In the genomic region with DNA sequence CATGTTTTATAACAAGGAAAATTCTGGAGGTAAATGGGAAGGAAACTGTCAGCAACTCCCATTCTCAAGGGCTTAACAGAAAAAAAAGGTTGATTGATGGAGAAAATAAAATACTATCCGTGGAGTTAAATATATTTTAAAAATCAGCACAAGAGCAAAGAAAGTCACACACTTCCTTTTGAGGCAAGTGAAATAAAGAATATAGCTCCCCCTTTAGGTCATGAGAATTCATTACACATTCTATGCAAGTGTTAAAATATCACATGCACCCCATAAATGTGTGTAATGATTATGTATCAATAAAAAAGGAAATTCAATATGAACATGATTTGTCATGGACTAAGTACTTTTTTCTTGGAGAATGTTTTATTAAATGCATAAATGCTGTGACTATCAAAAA, we compare ENCODE assay signal across 11 cellular contexts.
DNase-seq lines count a peak whose midpoint lies in the region; ATAC-seq and TF ChIP-seq lines count a peak whose summit lies in the region.
"Had no signal": no experiment of that assay in that cellular context is flagged by ENCODE, and none has a peak within 500 bp of the region (broad histone marks: within the 10 kb centered on the region; RNA-seq: fewer than 3 reads in every experiment).

No MANE protein-coding gene starts in this region.

- 82% methylated on average over 1 of the region's 1 CpG; no CpG with 5 or more reads in 1 of the 2 experiments for WGBS in endodermal cell (ENCODE audit: insufficient coverage in 1 of 2, insufficient read length in 1 of 2), 2 experiments
- no CpG with 5 or more reads among the region's 1 CpG for WGBS in neuronal stem cell (ENCODE audit: extremely low coverage in 2 of 2, insufficient read length in 2 of 2, insufficient replicate concordance in 1 of 2), 2 donors

- H3K4me3 Mint-ChIP-seq in endodermal cell, result no peak overlapping the region

- peaks cover 9% of the 10 kb centered on the region for H3K4me1 Mint-ChIP-seq in endodermal cell

- no peak overlapping the region for H3K23ac ChIP-seq in neuronal stem cell (ENCODE audit: low read depth, low read length, poor library complexity)

- H3K4me2 ChIP-seq in neuronal stem cell (ENCODE audit: insufficient read depth, low read length, poor library complexity, severe bottlenecking), result no peak overlapping the region

- no peak overlapping the region for H3K27ac Mint-ChIP-seq in endodermal cell

- no peaks in the 10 kb centered on the region for H3K27me3 Mint-ChIP-seq in endodermal cell (ENCODE audit: insufficient read depth)

- H3K4me1 ChIP-seq in endodermal cell (ENCODE audit: control insufficient read depth, insufficient read depth, low read length) (no peaks in the 10 kb centered on the region), neuronal stem cell (ENCODE audit: control insufficient read depth in 2 of 2, insufficient read depth in 1 of 2, low read depth in 1 of 2, low read length in 2 of 2) (peaks cover 0 to 9% of the 10 kb centered on the region in 2 donors)

- H3K36me3 ChIP-seq in endodermal cell (ENCODE audit: control insufficient read depth, insufficient read depth, low read length), result no peaks in the 10 kb centered on the region
- H3K36me3 ChIP-seq in neuronal stem cell (replicated peaks in 1 of 2; ENCODE audit: control insufficient read depth in 2 of 2, insufficient read depth in 2 of 2, low read length in 2 of 2), result no peaks in the 10 kb centered on the region
- H3K36me3 ChIP-seq: vagina had no signal

- peaks cover 4% of the 10 kb centered on the region for H3K36me3 Mint-ChIP-seq in endodermal cell (ENCODE audit: low read depth)

- H2AFZ ChIP-seq in neuronal stem cell (ENCODE audit: low read length), result no peak overlapping the region

- no peak overlapping the region for H2BK15ac ChIP-seq in neuronal stem cell (ENCODE audit: low read length)

- H3K18ac ChIP-seq in neuronal stem cell (ENCODE audit: low read length), result no peak overlapping the region

- DNase-seq in AG04450 (ENCODE audit: low read depth, low spot score) (no peak), NCI-H2029 treated with DMSO at 0.1 percent for 48 hours (lab: John Stamatoyannopoulos, UW) (peak; percentile 99), endodermal cell (no peak), T-helper 1 cell (no peak), H4 (ENCODE audit: low spot score) (no peak), neuronal stem cell (ENCODE audit: low spot score) (no peak), NCI-H1417 treated with DMSO at 0.1 percent for 48 hours (lab: John Stamatoyannopoulos, UW) (no peak)
- DNase-seq: GF-D8, islet precursor cell had no signal

- POLR2A ChIA-PET in AG04450 (lab: Yijun Ruan, JAX), result no interaction called here

- H3K9me3 Mint-ChIP-seq in endodermal cell, result peaks cover 41% of the 10 kb centered on the region

- no peak overlapping the region for H3K14ac ChIP-seq in neuronal stem cell (ENCODE audit: low read length)

- H3K9ac ChIP-seq in endodermal cell (ENCODE audit: extremely low read depth, low read length, poor library complexity, severe bottlenecking) (no peak overlapping the region), neuronal stem cell (ENCODE audit: low read depth, low read length, poor library complexity) (no peak overlapping the region)

- no peak overlapping the region for H2AK5ac ChIP-seq in neuronal stem cell (ENCODE audit: low read depth, low read length)

- H2BK12ac ChIP-seq in neuronal stem cell (ENCODE audit: low read length), result no peak overlapping the region

- TF ChIP-seq CTCF in AG04450 (IDR thresholded peaks at IDR 0.05; ENCODE audit: low read depth, low read length) (peak; percentile 39; the same call in 1 of the 2 replicates), endodermal cell (conservative IDR thresholded peaks at IDR 0.05) (peak; percentile 73)

- H3K9me3 ChIP-seq in AG04450 (ENCODE audit: control insufficient read depth, insufficient read depth, low read length), result peaks cover 3% of the 10 kb centered on the region; the same call in 1 of the 2 replicates
- H3K9me3 ChIP-seq in endodermal cell (ENCODE audit: control insufficient read depth, low read length), result peaks cover 24% of the 10 kb centered on the region
- peaks cover 3 to 5% of the 10 kb centered on the region in 2 donors for H3K9me3 ChIP-seq in neuronal stem cell (replicated peaks in 1 of 2; ENCODE audit: control insufficient read depth in 2 of 2, insufficient read depth in 1 of 2, low read depth in 1 of 2, low read length in 2 of 2)
- H3K9me3 ChIP-seq: vagina had no signal

- H3K4me3 ChIP-seq in AG04450 (ENCODE audit: low read depth, low read length) (no peak overlapping the region), endodermal cell (ENCODE audit: low read length) (no peak overlapping the region), neuronal stem cell (ENCODE audit: low read length in 2 of 2) (no peak overlapping the region)
- H3K4me3 ChIP-seq: vagina had no signal

- no peak overlapping the region for H2BK5ac ChIP-seq in neuronal stem cell (ENCODE audit: low read length)

- no peak overlapping the region for H2BK120ac ChIP-seq in neuronal stem cell (ENCODE audit: low read depth, low read length)

- H3K4ac ChIP-seq in neuronal stem cell (ENCODE audit: low read length), result no peak overlapping the region

- CTCF ChIA-PET in AG04450 (lab: Charles Lee), result interaction anchor here (0.5 to 1.4 kb wide), 4 partner anchors 8 to 444 kb away, joined by 3 to 15 read pairs (median 4); no protein-coding TSS in a partner anchor

- no peaks in the 10 kb centered on the region for H3K27me3 ChIP-seq in AG04450 (ENCODE audit: control insufficient read depth, insufficient read depth, low read length)
- no peaks in the 10 kb centered on the region for H3K27me3 ChIP-seq in endodermal cell (ENCODE audit: control insufficient read depth, insufficient read depth, low read length, poor library complexity, severe bottlenecking)
- H3K27me3 ChIP-seq in neuronal stem cell (ENCODE audit: control insufficient read depth in 3 of 3, insufficient read depth in 3 of 3, low read depth in 1 of 3, low read length in 3 of 3), result no peaks in the 10 kb centered on the region
- H3K27me3 ChIP-seq: vagina had no signal

- H3K27ac ChIP-seq in AG04450 (ENCODE audit: low read depth, low read length) (no peak overlapping the region), endodermal cell (ENCODE audit: low read depth, low read length) (no peak overlapping the region), neuronal stem cell (replicated peaks; ENCODE audit: low read length) (no peak overlapping the region)
- H3K27ac ChIP-seq: vagina had no signal

- peak; percentile 60 for ATAC-seq in GM18858 (IDR thresholded peaks at IDR 0.05; ENCODE audit: unreplicated experiment)

- no peak overlapping the region for H4K91ac ChIP-seq in neuronal stem cell (ENCODE audit: low read depth, low read length, poor library complexity)

- no peaks in the 10 kb centered on the region for H3K79me1 ChIP-seq in neuronal stem cell (ENCODE audit: low read depth, low read length)

- H4K8ac ChIP-seq in neuronal stem cell (ENCODE audit: low read depth, low read length), result no peak overlapping the region
